Comparison of ENCODE assay signal across 8 cellular contexts in the genomic region with DNA sequence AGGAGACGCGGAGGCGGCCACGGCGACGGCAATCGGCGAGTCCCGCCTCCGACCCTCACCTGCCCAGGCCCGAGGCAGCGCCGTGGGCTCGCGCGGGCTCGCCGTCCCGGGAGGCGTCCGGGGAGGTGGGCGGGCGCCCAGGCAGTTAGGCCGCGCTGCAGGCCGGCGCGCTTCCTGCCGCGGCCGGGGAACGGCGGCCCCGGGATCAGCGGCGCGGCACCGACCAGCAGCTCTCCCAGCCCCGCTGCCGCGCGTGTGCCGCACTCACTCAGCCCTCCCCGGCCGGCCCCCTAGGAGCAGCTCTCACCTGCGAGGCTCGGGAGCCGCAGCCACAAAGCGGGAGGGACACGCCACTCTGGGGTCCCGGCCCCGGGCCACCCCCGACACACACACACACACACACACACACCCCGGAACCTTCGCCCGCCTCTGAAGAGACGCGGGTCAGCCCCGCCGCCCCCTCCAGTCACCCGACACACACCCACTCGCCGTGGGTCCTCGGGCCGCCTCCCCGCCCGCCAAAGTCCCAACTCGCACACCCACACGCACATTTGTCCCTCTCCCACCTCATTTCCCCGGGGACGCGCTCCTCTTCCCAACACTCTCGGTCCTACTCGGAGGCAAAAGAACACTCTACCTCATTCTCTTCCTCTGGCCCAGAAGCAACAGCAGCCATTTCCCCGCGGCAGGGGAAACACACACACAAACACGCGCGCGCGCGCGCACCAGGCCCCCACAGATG. TPM values are rescaled to one million over a fixed set of nuclear protein-coding genes. Genes with fewer than 3 reads are reported as not detected.
DNase-seq lines count a peak whose midpoint lies in the region; ATAC-seq, FAIRE-seq and TF ChIP-seq lines count a peak whose summit lies in the region.

A gene (minus strand): TSS at position 702 of the 742 bp plus-strand sequence. CDS start 60 bp downstream, at position 642.

- TF ChIP-seq CTCF in A549 (IDR thresholded peaks at IDR 0.05) (no peak), PC-3 (conservative IDR thresholded peaks at IDR 0.05; ENCODE audit: low read depth, low read length) (no peak), esophagus squamous epithelium (IDR thresholded peaks at IDR 0.05) (no peak)

- H3K9me2 ChIP-seq in PC-3 (replicated peaks; ENCODE audit: low read length) = no peaks in the 10 kb centered on the region

- peaks cover 59% of the 10 kb centered on the region for H3K4me1 Mint-ChIP-seq in activated T-helper 1 cell treated with anti-CD3 and anti-CD28 coated beads, Interleukin-12 subunit alpha, Interleukin-12 subunit beta, Interleukin-2, Interleukin-4 antibody, amounts not matched to agents 30 ng/mL and 10 ng/mL and 1 ng/mL, durations not matched to agents 14 hours and 24 hours and 36 hours (ENCODE audit: low read depth)
- peaks cover 32 to 54% of the 10 kb centered on the region in 2 donors for H3K4me1 Mint-ChIP-seq in stimulated activated naive B cell treated with anti-CD40 and anti-IgM and Interleukin-4, amounts not matched to agents 10 μg/mL and 1 μg/mL and 100 μg/mL, for 72 hours

- no peak for TF ChIP-seq EP300 in A549 (IDR thresholded peaks at IDR 0.05)

- H3K36me3 Mint-ChIP-seq in activated T-helper 1 cell treated with anti-CD3 and anti-CD28 coated beads, Interleukin-12 subunit alpha, Interleukin-12 subunit beta, Interleukin-2, Interleukin-4 antibody, amounts not matched to agents 30 ng/mL and 10 ng/mL and 1 ng/mL, durations not matched to agents 14 hours and 24 hours and 36 hours (ENCODE audit: low read depth) = peaks cover 19% of the 10 kb centered on the region
- H3K36me3 Mint-ChIP-seq in stimulated activated naive B cell treated with anti-CD40 and anti-IgM and Interleukin-4, amounts not matched to agents 10 μg/mL and 1 μg/mL and 100 μg/mL, for 72 hours = peaks cover 5 to 8% of the 10 kb centered on the region in 2 donors

- no peaks in the 10 kb centered on the region for H3K9me3 ChIP-seq in A549
- no peaks in the 10 kb centered on the region for H3K9me3 ChIP-seq in PC-3 (ENCODE audit: low read length)
- no peaks in the 10 kb centered on the region for H3K9me3 ChIP-seq in esophagus squamous epithelium

- TF ChIP-seq RAD21 in A549 (conservative IDR thresholded peaks at IDR 0.05 in 1 of 2, IDR thresholded peaks at IDR 0.05 in 1 of 2) = no peak

- ATAC-seq in A549 = peak; percentile 55 to 74
- peak; percentile 38 for ATAC-seq in GM18505 (IDR thresholded peaks at IDR 0.05; ENCODE audit: unreplicated experiment)
- peak; percentile 37 for ATAC-seq in HG03196 (IDR thresholded peaks at IDR 0.05; ENCODE audit: unreplicated experiment)
- ATAC-seq in PC-3 = peak; percentile 46
- ATAC-seq in stimulated activated naive B cell treated with anti-CD40 and anti-IgM and Interleukin-4, amounts not matched to agents 10 μg/mL and 1 μg/mL and 100 μg/mL, for 72 hours (replicated peaks) = peak; percentile 22 to 31

- H3K4me3 Mint-ChIP-seq in activated T-helper 1 cell treated with anti-CD3 and anti-CD28 coated beads, Interleukin-12 subunit alpha, Interleukin-12 subunit beta, Interleukin-2, Interleukin-4 antibody, amounts not matched to agents 30 ng/mL and 10 ng/mL and 1 ng/mL, durations not matched to agents 14 hours and 24 hours and 36 hours = peak within 1 kb of the TSS; percentile 100
- peak within 1 kb of the TSS; percentile 95 to 96 for H3K4me3 Mint-ChIP-seq in stimulated activated naive B cell treated with anti-CD40 and anti-IgM and Interleukin-4, amounts not matched to agents 10 μg/mL and 1 μg/mL and 100 μg/mL, for 72 hours

- H3K4me1 ChIP-seq in A549 = peaks cover 16% of the 10 kb centered on the region; the same call in 2 of the 3 replicates
- H3K4me1 ChIP-seq in PC-3 (ENCODE audit: insufficient read depth, low read length) = peaks cover 12% of the 10 kb centered on the region
- H3K4me1 ChIP-seq in esophagus squamous epithelium = peaks cover 0 to 64% (median 26%) of the 10 kb centered on the region in 3 donors

- H3K79me2 ChIP-seq in PC-3 (ENCODE audit: low read length) = peaks cover 47% of the 10 kb centered on the region

- POLR2A ChIA-PET in A549 (lab: Yijun Ruan, JAX) = interaction anchor here (1.0 to 1.2 kb wide), 2 partner anchors 44 to 45 kb away, joined by 8 read pairs; a partner anchor contains a TSS
- POLR2A ChIA-PET in PC-3 (lab: Charles Lee; ENCODE audit: unreplicated experiment) = no interaction called here

- H3K27ac ChIP-seq in A549 = peak within 1 kb of the TSS; percentile 95 to 96
- peak within 1 kb of the TSS; percentile 64 for H3K27ac ChIP-seq in PC-3 (ENCODE audit: low read length)
- H3K27ac ChIP-seq in esophagus squamous epithelium = peak within 1 kb of the TSS; percentile 96 to 100 (median 98)

- 1% methylated on average over 15 of the region's 83 CpGs for WGBS in A549 (ENCODE audit: missing lambda C conversion rate)
- WGBS in esophagus squamous epithelium, 2 donors = 0% methylated on average over 4 to 14 of the region's 83 CpGs

- DNase-seq in A549 (ENCODE audit: low read depth in 1 of 2, low spot score in 1 of 2) = peak; percentile 5 to 66
- peak; percentile 68 for DNase-seq in PC-3
- peak; percentile 34 for DNase-seq in activated T-helper 1 cell treated with anti-CD3 and anti-CD28 coated beads, Interleukin-12 subunit alpha, Interleukin-12 subunit beta, Interleukin-2, Interleukin-4 antibody, amounts not matched to agents 30 ng/mL and 10 ng/mL and 1 ng/mL, durations not matched to agents 14 hours and 24 hours and 36 hours (ENCODE audit: low spot score)
- DNase-seq in esophagus squamous epithelium (lab: John Stamatoyannopoulos, UW) = peak; percentile 67
- DNase-seq in myocyte (ENCODE audit: low read depth) = peak; percentile 70
- peak; percentile 73 for DNase-seq in stimulated activated naive B cell treated with anti-CD40 and anti-IgM and Interleukin-4, amounts not matched to agents 10 μg/mL and 1 μg/mL and 100 μg/mL, for 72 hours

- no TSS peak for BruUV-seq in PC-3 (replicated peaks; lab: Mats Ljungman, UMichigan)

- FAIRE-seq in A549 (lab: Jason Lieb, UNC) = no peak

- H3F3A ChIP-seq in PC-3 (ENCODE audit: low read length, unreplicated experiment) = no peaks in the 10 kb centered on the region

- CTCF ChIA-PET in A549 (lab: Yijun Ruan, JAX) = interaction anchor here (1.4 to 1.7 kb wide), 2 partner anchors 43 to 58 kb away, joined by 3 to 6 read pairs; a partner anchor contains a TSS
- CTCF ChIA-PET in PC-3 (lab: Charles Lee) = no interaction called here

- intact Hi-C loops in PC-3 (cut with micrococcal nuclease) = no loop called here
- intact Hi-C loops in activated T-helper 1 cell treated with anti-CD3 and anti-CD28 coated beads, Interleukin-12 subunit alpha, Interleukin-12 subunit beta, Interleukin-2, Interleukin-4 antibody, amounts not matched to agents 30 ng/mL and 10 ng/mL and 1 ng/mL, durations not matched to agents 14 hours and 24 hours and 36 hours (cut with micrococcal nuclease) = loop anchor here (1.0 to 5.0 kb wide), 3 partner anchors 37 to 958 kb away; a partner anchor contains a TSS
- intact Hi-C loops in esophagus squamous epithelium (cut with DNase I) = loop anchor here (5.0 kb wide), 1 partner anchor 48 kb away; no protein-coding TSS in a partner anchor

- H3K4me3 ChIP-seq in A549 (peak within 1 kb of the TSS; percentile 81), PC-3 (ENCODE audit: low read length) (peak within 1 kb of the TSS; percentile 97), esophagus squamous epithelium (peak within 1 kb of the TSS; percentile 74 to 96 (median 91))

- H3K4me2 ChIP-seq in A549 (peak within 1 kb of the TSS; percentile 81), PC-3 (ENCODE audit: low read length) (peak within 1 kb of the TSS; percentile 99)

- H3K9ac ChIP-seq in PC-3 (ENCODE audit: low read length) = peak within 1 kb of the TSS; percentile 89

- no peaks in the 10 kb centered on the region for H3K9me3 Mint-ChIP-seq in activated T-helper 1 cell treated with anti-CD3 and anti-CD28 coated beads, Interleukin-12 subunit alpha, Interleukin-12 subunit beta, Interleukin-2, Interleukin-4 antibody, amounts not matched to agents 30 ng/mL and 10 ng/mL and 1 ng/mL, durations not matched to agents 14 hours and 24 hours and 36 hours
- H3K9me3 Mint-ChIP-seq in stimulated activated naive B cell treated with anti-CD40 and anti-IgM and Interleukin-4, amounts not matched to agents 10 μg/mL and 1 μg/mL and 100 μg/mL, for 72 hours = no peaks in the 10 kb centered on the region

- no peak; the same call in 1 of the 2 replicates for TF ChIP-seq POLR2A in A549 (IDR thresholded peaks at IDR 0.05; ENCODE audit: low read length)
- peak; percentile 61 for TF ChIP-seq POLR2A in GM18505 (IDR thresholded peaks at IDR 0.05; ENCODE audit: borderline replicate concordance, extremely low read depth, insufficient read depth, insufficient read length)
- TF ChIP-seq POLR2A in esophagus squamous epithelium (IDR thresholded peaks at IDR 0.05) = peak in 2 of 4 donors; percentile 57 to 58

- H3K36me3 ChIP-seq in PC-3 (ENCODE audit: low read depth, low read length) = no peaks in the 10 kb centered on the region
- no peaks in the 10 kb centered on the region for H3K36me3 ChIP-seq in esophagus squamous epithelium

- H3K27me3 ChIP-seq in PC-3 (ENCODE audit: low read length) (no peaks in the 10 kb centered on the region), esophagus squamous epithelium (no peaks in the 10 kb centered on the region)

- peak within 1 kb of the TSS; percentile 99 for H2AFZ ChIP-seq in PC-3 (ENCODE audit: low read length)

- no peaks in the 10 kb centered on the region for H4K20me1 ChIP-seq in PC-3 (ENCODE audit: low read length)

- H3K27me3 Mint-ChIP-seq in activated T-helper 1 cell treated with anti-CD3 and anti-CD28 coated beads, Interleukin-12 subunit alpha, Interleukin-12 subunit beta, Interleukin-2, Interleukin-4 antibody, amounts not matched to agents 30 ng/mL and 10 ng/mL and 1 ng/mL, durations not matched to agents 14 hours and 24 hours and 36 hours (ENCODE audit: insufficient read depth) = peaks cover 5% of the 10 kb centered on the region
- no peaks in the 10 kb centered on the region for H3K27me3 Mint-ChIP-seq in stimulated activated naive B cell treated with anti-CD40 and anti-IgM and Interleukin-4, amounts not matched to agents 10 μg/mL and 1 μg/mL and 100 μg/mL, for 72 hours

- H3K27ac Mint-ChIP-seq in activated T-helper 1 cell treated with anti-CD3 and anti-CD28 coated beads, Interleukin-12 subunit alpha, Interleukin-12 subunit beta, Interleukin-2, Interleukin-4 antibody, amounts not matched to agents 30 ng/mL and 10 ng/mL and 1 ng/mL, durations not matched to agents 14 hours and 24 hours and 36 hours = peak within 1 kb of the TSS; percentile 100
- H3K27ac Mint-ChIP-seq in stimulated activated naive B cell treated with anti-CD40 and anti-IgM and Interleukin-4, amounts not matched to agents 10 μg/mL and 1 μg/mL and 100 μg/mL, for 72 hours = peak within 1 kb of the TSS; percentile 99

RNA-seq across cellular contexts. Expression of the gene that starts here (rescaled TPM):
- polyA plus RNA-seq in A549 (2011; rRNA removed) (8.7 and 11.9 TPM in 2 replicates), A549 (2017; fragmentation: RNase III; extraction: RNeasy Plus Mini Kit Qiagen cat#74134 plus additional on column Dnase treatment) (5.3 to 6.7 TPM (median 5.8 TPM) in 3 replicates)
- 1.9 and 2.1 TPM in 2 replicates for polyA plus RNA-seq in A549 (2012; cell fraction: cytosol; rRNA removed)
- 1.2 and 1.6 TPM in 2 replicates for polyA plus RNA-seq in A549 (2012; cell fraction: nucleus; rRNA removed)
- polyA minus RNA-seq in A549 (2011; rRNA and poly(A)+ RNA removed) = 24.7 and 24.8 TPM in 2 replicates
- total RNA-seq in PC-3 (2014; rRNA removed) (2.6 and 5.4 TPM in 2 replicates), esophagus squamous epithelium (10 to 100 TPM in 3 of 4 donors, 1 to 10 TPM in 1; 8.5 to 33.6 (median 15.7) TPM), myocyte (18.5 and 31.7 TPM in 2 replicates)
- 119 and 121 TPM in 2 replicates for total RNA-seq in activated T-helper 1 cell treated with anti-CD3 and anti-CD28 coated beads, Interleukin-12 subunit alpha, Interleukin-12 subunit beta, Interleukin-2, Interleukin-4 antibody, amounts not matched to agents 30 ng/mL and 10 ng/mL and 1 ng/mL, durations not matched to agents 14 hours and 24 hours and 36 hours
- 9.1 TPM for polyA plus RNA-seq in myocyte (2012)

Comparison
In these comparisons a context has a peak if more than half of its experiments do, and no peak if none do; other contexts are left out.
1. Peak in every context shown above with its lines: DNase-seq, ATAC-seq, H3K4me3 ChIP-seq and H3K27ac ChIP-seq.